In the genomic region with DNA sequence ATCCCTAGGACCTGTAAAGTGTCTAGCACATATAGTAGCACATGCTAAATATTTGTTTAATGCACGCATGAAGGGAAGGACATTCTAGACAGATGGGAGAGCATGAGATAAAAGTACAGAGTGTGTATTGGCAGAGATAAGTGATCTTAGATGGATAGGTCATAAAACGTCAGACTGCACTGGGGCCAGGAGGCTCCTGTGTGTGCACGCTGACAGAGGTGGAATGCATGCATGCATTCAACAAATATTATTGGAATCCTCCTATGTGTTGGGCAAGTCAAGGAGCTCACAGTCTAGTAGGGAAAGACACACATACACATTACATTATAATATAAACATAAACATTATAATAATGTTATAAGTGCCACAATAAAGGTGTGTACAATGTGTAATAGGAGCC, we compare ENCODE assay signal across 15 cellular contexts.
DNase-seq lines count a peak whose midpoint lies in the region; ATAC-seq and TF ChIP-seq lines count a peak whose summit lies in the region.
"Had no signal": no experiment of that assay in that cellular context is flagged by ENCODE, and none has a peak within 500 bp of the region (broad histone marks: within the 10 kb centered on the region; RNA-seq: fewer than 3 reads in every experiment).

No MANE protein-coding gene starts in this region.

- no peak overlapping the region for H3K18ac ChIP-seq in IMR-90 (ENCODE audit: low read depth, low read length)

- H3K56ac ChIP-seq in IMR-90 (ENCODE audit: extremely low read depth, insufficient read depth, low read length): no peak overlapping the region

- dilution Hi-C loops in IMR-90 (cut with HindIII; ENCODE audit: low sequenced_read_pairs, unreplicated experiment): no loop called here

- TF ChIP-seq POLR2A in IMR-90 (IDR thresholded peaks at IDR 0.05; ENCODE audit: low read depth, low read length): no peak

- H2BK15ac ChIP-seq in IMR-90 (ENCODE audit: low read depth, low read length): no peak overlapping the region

- no peak overlapping the region for H2BK5ac ChIP-seq in IMR-90 (ENCODE audit: low read depth, low read length, poor library complexity, severe bottlenecking)

- H3K9me1 ChIP-seq in IMR-90 (ENCODE audit: insufficient read depth, low read length): peaks cover 6% of the 10 kb centered on the region; the same call in 1 of the 2 replicates

- no peak for TF ChIP-seq RAD21 in IMR-90 (IDR thresholded peaks at IDR 0.05; ENCODE audit: low read length)

- H3K4me3 ChIP-seq in IMR-90 (ENCODE audit: insufficient read depth, low read depth, low read length): no peak overlapping the region
- H3K4me3 ChIP-seq: GM23338 had no signal

- no peak overlapping the region for H3K4me2 ChIP-seq in IMR-90 (ENCODE audit: low read depth, low read length)
- H3K4me2 ChIP-seq: GM23338 had no signal

- H3K36me3 ChIP-seq in IMR-90 (ENCODE audit: control insufficient read depth, insufficient read depth, low read length): no peaks in the 10 kb centered on the region

- H2BK120ac ChIP-seq in IMR-90 (ENCODE audit: low read depth, low read length): no peak overlapping the region

- no peak overlapping the region; the same call in 1 of the 2 replicates for H2AK5ac ChIP-seq in IMR-90 (ENCODE audit: low read depth, low read length)

- H3K9ac ChIP-seq in IMR-90 (ENCODE audit: low read depth, low read length): no peak overlapping the region

- no peak overlapping the region for H3K23ac ChIP-seq in IMR-90 (ENCODE audit: low read depth, low read length)

- DNase-seq in DMS53 (lab: John Stamatoyannopoulos, UW) (peak; percentile 50), IMR-90 (peak; percentile 37), left colon (no peak), RWPE1 (ENCODE audit: low spot score) (no peak)
- DNase-seq: C1 segment of cervical spinal cord; CD4-positive, alpha-beta memory T cell; COR-L47; DMS153; DMS79 treated with DMSO at 0.1 percent for 48 hours; GF-D8; H9 had no signal

- 0% methylated on average over 1 of the region's 3 CpGs; no CpG with 5 or more reads in 1 of the 2 experiments for WGBS in IMR-90 (ENCODE audit: extremely low coverage in 2 of 2, insufficient read length in 1 of 2), 2 experiments

- no peaks in the 10 kb centered on the region for H3K27me3 ChIP-seq in IMR-90 (ENCODE audit: control insufficient read depth, insufficient read depth, low read length)

- H4K91ac ChIP-seq in IMR-90 (ENCODE audit: insufficient read depth, low read depth, low read length): 0 out of 2 replicates have a peak overlapping the region, but pooled peaks have one; percentile 24

- intact Hi-C loops in IMR-90 (cut with micrococcal nuclease): loop anchor here (10.0 kb wide), 1 partner anchor 231 kb away; no protein-coding TSS in a partner anchor
- intact Hi-C loops in left colon (cut with DNase I, micrococcal nuclease): no loop called here

- CTCF ChIA-PET in IMR-90 (lab: Yijun Ruan, JAX): no interaction called here
- CTCF ChIA-PET in RWPE1 (lab: Yijun Ruan, JAX): no interaction called here

- H4K20me1 ChIP-seq in IMR-90 (ENCODE audit: insufficient read depth, low read length): no peaks in the 10 kb centered on the region

- H3K14ac ChIP-seq in IMR-90 (replicated peaks; ENCODE audit: low read depth, low read length): no peak overlapping the region

- no peaks in the 10 kb centered on the region for H3K9me3 ChIP-seq in IMR-90 (ENCODE audit: control insufficient read depth, insufficient read depth, low read length)

- H2BK20ac ChIP-seq in IMR-90 (ENCODE audit: low read depth, low read length): peak overlapping the region; percentile 13; the same call in 1 of the 2 replicates

- H3K4me1 ChIP-seq in IMR-90 (ENCODE audit: control insufficient read depth, insufficient read depth, low read length): peaks cover 13% of the 10 kb centered on the region

- H3K27ac ChIP-seq in IMR-90 (ENCODE audit: insufficient read depth, low read length): no peak overlapping the region
- no peak overlapping the region for H3K27ac ChIP-seq in RWPE1

- ATAC-seq in IMR-90 (ENCODE audit: low read depth) (peak; percentile 48), left colon (peak; percentile 22), HG02759 (IDR thresholded peaks at IDR 0.05; ENCODE audit: unreplicated experiment) (no peak), HG03175 (IDR thresholded peaks at IDR 0.05; ENCODE audit: unreplicated experiment) (no peak)
- ATAC-seq: GM23338, HCT116 had no signal

- H3K4ac ChIP-seq in IMR-90 (ENCODE audit: low read depth, low read length): no peak overlapping the region

- in situ Hi-C loops in IMR-90 (cut with MboI; ENCODE audit: low sequenced_read_pairs): no loop called here

- POLR2A ChIA-PET in IMR-90 (lab: Charles Lee; ENCODE audit: unreplicated experiment) (no interaction called here), RWPE1 (lab: Yijun Ruan, JAX; ENCODE audit: low non-redundant PET) (no interaction called here)

- TF ChIP-seq CTCF in IMR-90 (conservative IDR thresholded peaks at IDR 0.05; ENCODE audit: low read depth, low read length) (no peak), RWPE1 (conservative IDR thresholded peaks at IDR 0.05; ENCODE audit: low read depth) (no peak)

- BruUV-seq in IMR-90 (replicated peaks; lab: Mats Ljungman, UMichigan): no TSS peak

- H4K5ac ChIP-seq in IMR-90 (ENCODE audit: low read depth, low read length): no peak overlapping the region

- H3K79me1 ChIP-seq in IMR-90 (ENCODE audit: low read depth in 1 of 2, low read length in 2 of 2): no peaks in the 10 kb centered on the region

- no peak overlapping the region for H2AFZ ChIP-seq in IMR-90 (replicated peaks; ENCODE audit: low read length, poor library complexity)
- H2AFZ ChIP-seq: GM23338 had no signal

- H4K8ac ChIP-seq in IMR-90 (ENCODE audit: low read depth in 2 of 2, low read length in 2 of 2): no peak overlapping the region

- no peak overlapping the region for H2AK9ac ChIP-seq in IMR-90 (replicated peaks; ENCODE audit: low read depth, low read length, poor library complexity)

TF ChIP-seq in IMR-90, 13 proteins besides CTCF, POLR2A, EP300 and RAD21:
- TF ChIP-seq MXI1 (IDR thresholded peaks at IDR 0.05; ENCODE audit: borderline replicate concordance, low read depth, low read length): no peak
- no peak for TF ChIP-seq RCOR1 (IDR thresholded peaks at IDR 0.05; ENCODE audit: insufficient replicate concordance, low read length)

Comparison
In these comparisons a context has a peak if more than half of its experiments do, and no peak if none do; other contexts are left out.
1. DNase-seq: peak in DMS53 (single experiment) and IMR-90 (single experiment); none in left colon (0 of 2) and RWPE1 (single experiment).
2. ATAC-seq: peak in IMR-90 (single experiment) and left colon (single experiment); none in HG02759 (single experiment) and HG03175 (single experiment).